In genomic region chr2:10135296-10136089, GRCh38 we compare ENCODE assay signal across 10 cellular contexts. TPM values are rescaled to one million over a fixed set of nuclear protein-coding genes. Genes with fewer than 3 reads are reported as not detected.
DNase-seq lines count a peak whose midpoint lies in the region; ATAC-seq, FAIRE-seq and TF ChIP-seq lines count a peak whose summit lies in the region.
"Had no signal": no experiment of that assay in that cellular context is flagged by ENCODE, and none has a peak within 500 bp of the region (broad histone marks: within the 10 kb centered on the region; RNA-seq: fewer than 3 reads in every experiment).

No MANE protein-coding gene starts in this region.

- no peak for TF ChIP-seq EP300 in H1 (IDR thresholded peaks at IDR 0.05; ENCODE audit: borderline replicate concordance in 1 of 2, low read depth in 2 of 2, low read length in 2 of 2)
- TF ChIP-seq EP300 in transverse colon (IDR thresholded peaks at IDR 0.05; ENCODE audit: low read depth): no peak

- POLR2A ChIA-PET in H1 (lab: Charles Lee; ENCODE audit: partially characterized antibody): interaction anchor here (0.5 to 8.5 kb wide), 7 partner anchors 10 to 319 kb away, joined by 3 to 87 read pairs (median 3); partner anchors contain the start of gene RRM2
- POLR2A ChIA-PET in PC-9 (lab: Charles Lee; ENCODE audit: unreplicated experiment): interaction anchor here (0.6 kb wide), 1 partner anchor 273 kb away, joined by 3 read pairs; no protein-coding TSS in a partner anchor

- BruUV-seq in PC-9 (replicated peaks; lab: Mats Ljungman, UMichigan): no TSS peak

- no peak overlapping the region for H2BK120ac ChIP-seq in H1 (replicated peaks; ENCODE audit: low read depth, low read length)

- H4K20me1 ChIP-seq in H1 (replicated peaks in 1 of 2; ENCODE audit: control insufficient read depth in 1 of 2, insufficient read depth in 2 of 2, low read length in 2 of 2) (peaks cover 7% of the 10 kb centered on the region in 2 experiments), PC-9 (ENCODE audit: insufficient read depth) (no peaks in the 10 kb centered on the region)

- no peak overlapping the region for H3K18ac ChIP-seq in H1 (ENCODE audit: extremely low read depth, low read length)

- H3K79me2 ChIP-seq in H1 (ENCODE audit: control insufficient read depth in 1 of 2, insufficient read depth in 2 of 2, low read length in 2 of 2) (no peaks in the 10 kb centered on the region; a peak in 1 of 4 replicates), PC-9 (ENCODE audit: low read depth) (no peaks in the 10 kb centered on the region)

- H3K14ac ChIP-seq in H1 (ENCODE audit: insufficient read length): no peak overlapping the region

- H3K23ac ChIP-seq in H1 (ENCODE audit: insufficient read length): no peak overlapping the region

- no peak for ATAC-seq in HG02798 (IDR thresholded peaks at IDR 0.05; ENCODE audit: poor library complexity, unreplicated experiment)

- H3K27me3 ChIP-seq in H1 (replicated peaks in 1 of 4; ENCODE audit: control insufficient read depth in 3 of 4, extremely low read depth in 1 of 4, insufficient read depth in 3 of 4, low read length in 3 of 4) (no peaks in the 10 kb centered on the region), transverse colon (no peaks in the 10 kb centered on the region), PC-9 (ENCODE audit: insufficient read depth, low read depth) (no peaks in the 10 kb centered on the region)

- H3K4me3 ChIP-seq in H1 (ENCODE audit: extremely low read depth in 1 of 4, insufficient read depth in 2 of 4, low read depth in 3 of 4, low read length in 4 of 4): no peak overlapping the region
- no peak overlapping the region for H3K4me3 ChIP-seq in transverse colon
- no peak overlapping the region for H3K4me3 ChIP-seq in PC-9

- H2BK12ac ChIP-seq in H1 (ENCODE audit: low read depth, low read length): no peak overlapping the region

- CTCF ChIA-PET in H1 (lab: Charles Lee; ENCODE audit: partially characterized antibody) (interaction anchor here (0.7 to 1.6 kb wide), 7 partner anchors 10 to 299 kb away, joined by 3 to 9 read pairs (median 4); no protein-coding TSS in a partner anchor), PC-9 (lab: Charles Lee) (interaction anchor here (1.0 kb wide), 1 partner anchor 9 kb away, joined by 3 read pairs; no protein-coding TSS in a partner anchor)

- in situ Hi-C loops in transverse colon (cut with MboI; ENCODE audit: low pct_ligation_motif_present in 1 of 4, low pct_unique_long_range_greater_than_20kb in 1 of 4, low sequenced_read_pairs in 3 of 4): loop anchor here (10.0 to 25.0 kb wide), 4 partner anchors 277 to 529 kb away; no protein-coding TSS in a partner anchor

- H2AFZ ChIP-seq in H1 (ENCODE audit: low read length) (no peak overlapping the region), PC-9 (no peak overlapping the region)

- DNase-seq in AG08395 (ENCODE audit: low spot score) (peak; percentile 62), Daoy (ENCODE audit: low read depth) (peak; percentile 89), NCI-H345 (lab: John Stamatoyannopoulos, UW) (peak; percentile 67), H1 (ENCODE audit: low read depth in 1 of 2, low spot score in 2 of 2) (no peak), SHP77 (lab: John Stamatoyannopoulos, UW) (no peak), transverse colon (no peak), PC-9 (no peak)
- DNase-seq: cerebellar nuclear complex, naive B cell had no signal

- TF ChIP-seq POLR2A in H1 (IDR thresholded peaks at IDR 0.05; ENCODE audit: control extremely low read depth in 1 of 2, low read depth in 2 of 2, low read length in 2 of 2) (no peak; a peak in 1 of 3 replicates), transverse colon (IDR thresholded peaks at IDR 0.05) (no peak)

- H3K9me2 ChIP-seq in PC-9 (ENCODE audit: insufficient read depth): no peaks in the 10 kb centered on the region

- no peak for FAIRE-seq in H1 (lab: Jason Lieb, UNC)

- peak overlapping the region; percentile 37; the same call in 1 of the 2 replicates for H4K8ac ChIP-seq in H1 (ENCODE audit: extremely low read depth, insufficient read depth, low read length)

- H3F3A ChIP-seq in PC-9 (ENCODE audit: insufficient read depth, low read depth): peaks cover 76% of the 10 kb centered on the region

- no peak overlapping the region for H3K27ac ChIP-seq in H1 (ENCODE audit: low read depth, low read length)
- no peak overlapping the region for H3K27ac ChIP-seq in transverse colon
- no peak overlapping the region for H3K27ac ChIP-seq in PC-9

- no peak overlapping the region for H3K4me2 ChIP-seq in H1 (ENCODE audit: insufficient read depth in 1 of 2, low read depth in 2 of 2, low read length in 2 of 2)
- no peak overlapping the region for H3K4me2 ChIP-seq in PC-9

- no peak overlapping the region for H2BK20ac ChIP-seq in H1 (ENCODE audit: low read length)

- no peak overlapping the region for H2BK15ac ChIP-seq in H1 (ENCODE audit: low read length)

- no peak overlapping the region for H3K9ac ChIP-seq in H1 (replicated peaks in 1 of 4; ENCODE audit: extremely low read depth in 1 of 4, low read depth in 3 of 4, low read length in 3 of 4)

- peaks cover 2 to 14% (median 5%) of the 10 kb centered on the region in 4 experiments; a peak in 5 of 7 replicates for H3K4me1 ChIP-seq in H1 (replicated peaks in 1 of 4; ENCODE audit: control insufficient read depth in 3 of 4, insufficient read depth in 4 of 4, low read length in 3 of 4)
- H3K4me1 ChIP-seq in transverse colon: no peaks in the 10 kb centered on the region
- H3K4me1 ChIP-seq in PC-9 (replicated peaks; ENCODE audit: insufficient read depth): no peaks in the 10 kb centered on the region

- no peak overlapping the region for H3K4ac ChIP-seq in H1 (replicated peaks; ENCODE audit: insufficient read length, low read depth, low read length)

- TF ChIP-seq RAD21 in H1 (IDR thresholded peaks at IDR 0.05 in 1 of 2, conservative IDR thresholded peaks at IDR 0.05 in 1 of 2; ENCODE audit: low read depth in 2 of 2, low read length in 2 of 2): no peak

- intact Hi-C loops in transverse colon (cut with DNase I; ENCODE audit: low total_unique reads) (no loop called here), PC-9 (cut with micrococcal nuclease; ENCODE audit: unreplicated experiment) (no loop called here)

- no peak overlapping the region for H4K5ac ChIP-seq in H1 (ENCODE audit: insufficient read length, low read depth, low read length)

- 87% methylated on average over 9 of the region's 9 CpGs; no CpG with 5 or more reads in 1 of the 2 experiments for WGBS in H1 (ENCODE audit: extremely low coverage in 1 of 2, insufficient coverage in 1 of 2, insufficient read length in 1 of 2, insufficient replicate concordance in 2 of 2, low coverage in 1 of 2, low lambda C conversion rate in 2 of 2, missing lambda C conversion rate in 1 of 2), 2 experiments
- 75 to 84% methylated on average over 5 to 9 of the region's 9 CpGs for WGBS in transverse colon (ENCODE audit: low coverage in 1 of 2), 2 donors

- no peaks in the 10 kb centered on the region; the same call in 1 of the 2 replicates for H3K79me1 ChIP-seq in H1 (ENCODE audit: low read depth, low read length)

- no peaks in the 10 kb centered on the region for H3K23me2 ChIP-seq in H1 (ENCODE audit: low read depth, low read length)

- H2BK5ac ChIP-seq in H1 (ENCODE audit: low read depth, low read length): no peak overlapping the region

- no peak overlapping the region for H3K56ac ChIP-seq in H1 (replicated peaks; ENCODE audit: insufficient read length, low read depth, low read length)

- no peak overlapping the region for H2AK5ac ChIP-seq in H1 (ENCODE audit: low read depth, low read length)

- no peak overlapping the region for H4K91ac ChIP-seq in H1 (replicated peaks; ENCODE audit: insufficient read length, low read length)

- TF ChIP-seq CTCF in H1 (IDR thresholded peaks at IDR 0.05; ENCODE audit: control extremely low read depth in 1 of 3, insufficient read depth in 1 of 3, low read depth in 1 of 3, low read length in 3 of 3) (no peak), transverse colon (IDR thresholded peaks at IDR 0.05) (no peak), PC-9 (conservative IDR thresholded peaks at IDR 0.05) (no peak)

- no peaks in the 10 kb centered on the region for H3K9me3 ChIP-seq in H1 (ENCODE audit: insufficient read depth in 2 of 2, low read depth in 1 of 2, low read length in 1 of 2)
- H3K9me3 ChIP-seq in transverse colon: no peaks in the 10 kb centered on the region
- no peaks in the 10 kb centered on the region for H3K9me3 ChIP-seq in PC-9 (ENCODE audit: insufficient read depth, low read depth)

- H3K36me3 ChIP-seq in H1 (ENCODE audit: control insufficient read depth in 2 of 4, insufficient read depth in 4 of 4, low read length in 3 of 4): peaks cover 3 to 29% (median 4%) of the 10 kb centered on the region in 4 experiments; a peak in 4 of 8 replicates
- H3K36me3 ChIP-seq in transverse colon: no peaks in the 10 kb centered on the region
- peaks cover 15% of the 10 kb centered on the region; the same call in 1 of the 2 replicates for H3K36me3 ChIP-seq in PC-9 (ENCODE audit: low read depth)

TF ChIP-seq in H1, 55 proteins besides CTCF, POLR2A, EP300 and RAD21 (continues in another document):
- TF ChIP-seq HDAC6 (IDR thresholded peaks at IDR 0.05; ENCODE audit: low read depth, low read length): no peak

RNA-seq across cellular contexts. Expression of gene RRM2, which starts 13.0 kb away (rescaled TPM):
- total RNA-seq in Daoy (2014; rRNA removed; shearing (Covaris generic)): 155 and 162 TPM in 2 replicates
- 215 and 228 TPM in 2 replicates for total RNA-seq in H1 (2021; fragmentation: NEBNext Ultra II Directional; extraction: Animal tissue kit (Norgen Biotek cat#: 25700))
- polyA plus RNA-seq in H1 (2011; rRNA removed): 37.7 and 58.8 TPM in 2 replicates
- 42.1 TPM for polyA plus RNA-seq in H1 (2011; cell fraction: cytosol; rRNA removed)
- 79.0 TPM for polyA plus RNA-seq in H1 (2011; cell fraction: nucleus; rRNA removed)
- 130 to 156 TPM (median 139 TPM) in 4 replicates for polyA plus RNA-seq in H1 (2012, experiment 1 of 2)
- 24.6 TPM for polyA plus RNA-seq in H1 (2012, experiment 2 of 2)
- 102 TPM for polyA plus RNA-seq in H1 (2013, experiment 1 of 2)
- 111 TPM for polyA plus RNA-seq in H1 (2013, experiment 2 of 2)
- 50.6 and 53.5 TPM in 2 replicates for polyA minus RNA-seq in H1 (2011; rRNA and poly(A)+ RNA removed)
- polyA minus RNA-seq in H1 (2011; cell fraction: cytosol; rRNA and poly(A)+ RNA removed): 104 TPM
- polyA minus RNA-seq in H1 (2011; cell fraction: nucleus; rRNA and poly(A)+ RNA removed): 131 TPM
- total RNA-seq in transverse colon (10 to 100 TPM in 1 of 4 donors, 1 to 10 TPM in 2, not detected in 1; 4.0 to 12.9 (median 5.3) TPM), PC-9 (2021) (90.4 and 105 TPM in 2 replicates)

RNA-seq across cellular contexts. Expression of gene CYS1, which starts 55.3 kb away (rescaled TPM):
- 2.1 and 5.1 TPM in 2 replicates for total RNA-seq in Daoy (2014; rRNA removed; shearing (Covaris generic))
- 0.13 and 0.25 TPM in 2 replicates for total RNA-seq in H1 (2021; fragmentation: NEBNext Ultra II Directional; extraction: Animal tissue kit (Norgen Biotek cat#: 25700))
- polyA plus RNA-seq in H1 (2011; rRNA removed): 0.09 and 0.57 TPM in 2 replicates
- 0.32 TPM for polyA plus RNA-seq in H1 (2011; cell fraction: cytosol; rRNA removed)
- polyA plus RNA-seq in H1 (2011; cell fraction: nucleus; rRNA removed): 0.47 TPM
- 0.16 to 0.46 TPM (median 0.30 TPM) in 4 replicates for polyA plus RNA-seq in H1 (2012, experiment 1 of 2)
- polyA plus RNA-seq in H1 (2012, experiment 2 of 2): 0.17 TPM
- 0.59 TPM for polyA plus RNA-seq in H1 (2013, experiment 1 of 2)
- 0.28 TPM for polyA plus RNA-seq in H1 (2013, experiment 2 of 2)
- polyA minus RNA-seq in H1 (2011; rRNA and poly(A)+ RNA removed): 0.05 and 0.19 TPM in 2 replicates
- not detected for polyA minus RNA-seq in H1 (2011; cell fraction: cytosol; rRNA and poly(A)+ RNA removed)
- not detected for polyA minus RNA-seq in H1 (2011; cell fraction: nucleus; rRNA and poly(A)+ RNA removed)
- 1 to 10 TPM; 1.1 to 7.4 (median 2.0) TPM for total RNA-seq in transverse colon
- 0.43 and 0.61 TPM in 2 replicates for total RNA-seq in PC-9 (2021)

Comparison
In these comparisons a context has a peak if more than half of its experiments do, and no peak if none do; other contexts are left out.
1. DNase-seq: peak in AG08395 (single experiment), Daoy (single experiment) and NCI-H345 (single experiment); none in H1 (0 of 2), SHP77 (0 of 2), transverse colon (single experiment) and PC-9 (0 of 2).